ENCODE assay signal across 38 cellular contexts in genomic region chr7:148546857-148547256, GRCh38. TPM values are rescaled to one million over a fixed set of nuclear protein-coding genes. Genes with fewer than 3 reads are reported as not detected.
"Had no signal": no experiment of that assay in that cellular context is flagged by ENCODE, and none has a peak within 500 bp of the region (broad histone marks: within the 10 kb centered on the region; RNA-seq: fewer than 3 reads in every experiment).

No MANE protein-coding gene starts in this region.

- H3K4me1 Mint-ChIP-seq: activated B cell treated with CpG ODN at 0.5 μM for 24 hours; activated naive CD4-positive, alpha-beta T cell treated with anti-CD3 and anti-CD28 coated beads, Interleukin-2, amount 50 U/mL, for 24 hours had no signal

- H3K36me3 ChIP-seq: adrenal gland, brain microvascular endothelial cell, breast epithelium had no signal

- DNase-seq: activated B cell treated with CpG ODN at 0.5 μM for 24 hours; activated CD4-positive, alpha-beta memory T cell treated with anti-CD3 and anti-CD28 coated beads for 36 hours; activated CD4-positive, alpha-beta T cell treated with anti-CD3 and anti-CD28 coated beads for 4 hours; activated CD4-positive, alpha-beta T cell treated with anti-CD3 and anti-CD28 coated beads, Interleukin-2, amount 10 ng/mL, durations not matched to agents 24 days and 14 days; activated CD4-positive, alpha-beta T cell treated with anti-CD3 and anti-CD28 coated beads, Interleukin-2, amount 50 U/mL, for 1 hour; activated CD4-positive, alpha-beta T cell treated with anti-CD3 and anti-CD28 coated beads, Interleukin-2, amount 50 U/mL, for 4 hours; activated CD4-positive, CD25-positive, alpha-beta regulatory T cell treated with anti-CD3 and anti-CD28 coated beads, Interleukin-2, amount 50 U/mL, for 72 hours; activated CD8-positive, alpha-beta memory T cell treated with anti-CD3 and anti-CD28 coated beads, Interleukin-2, amount 50 U/mL, for 4 hours; activated CD8-positive, alpha-beta T cell treated with anti-CD3 and anti-CD28 coated beads for 36 hours; activated effector memory CD4-positive, alpha-beta T cell treated with anti-CD3 and anti-CD28 coated beads, Interleukin-2, amount 50 U/mL, for 16 hours; activated gamma-delta T cell treated with Interleukin-2 at 50 U/mL for 16 hours; activated naive CD4-positive, alpha-beta T cell; activated naive CD4-positive, alpha-beta T cell treated with anti-CD3 and anti-CD28 coated beads for 36 hours; activated naive CD8-positive, alpha-beta T cell treated with anti-CD3 and anti-CD28 coated beads for 36 hours; activated T-cell treated with anti-CD3 and anti-CD28 coated beads for 4 hours; activated T-cell treated with anti-CD3 and anti-CD28 coated beads, Interleukin-2, amount 50 U/mL, for 1 hour; activated T-cell treated with anti-CD3 and anti-CD28 coated beads, Interleukin-2, amount 50 U/mL, for 4 hours; activated T-cell treated with anti-CD3 and anti-CD28 coated beads, Interleukin-2, amount 50 U/mL, for 72 hours; adrenal gland; amniotic stem cell; aorta; body of pancreas; brain microvascular endothelial cell; central memory CD4-positive, alpha-beta T cell; T-helper 1 cell; T-helper 2 cell; T-helper 9 cell had no signal

- H3K9me3 Mint-ChIP-seq: activated CD4-positive, alpha-beta T cell treated with anti-CD3 and anti-CD28 coated beads, Interleukin-2, amount 10 ng/mL, durations not matched to agents 24 days and 14 days; activated T-helper 17 cell treated with anti-CD3 and anti-CD28 coated beads, Interleukin-2, amount 50 U/mL, for 72 hours; T-helper 2 cell treated with Interferon-gamma antibody and Interleukin-4, amounts not matched to agents 5 μg/mL and 100 μg/mL, for 36 hours had no signal

- ATAC-seq: activated CD8-positive, alpha-beta T cell treated with anti-CD3 and anti-CD28 coated beads for 36 hours; activated T-cell treated with anti-CD3 and anti-CD28 coated beads, Interleukin-2, amount 50 U/mL, for 4 hours; activated T-cell treated with anti-CD3 and anti-CD28 coated beads, Interleukin-2, amount 50 U/mL, for 72 hours; activated T-helper 17 cell treated with anti-CD3 and anti-CD28 coated beads, Interleukin-2, amount 50 U/mL, for 72 hours; body of pancreas had no signal

- H3K9me3 ChIP-seq: adrenal gland, body of pancreas had no signal

- H3K4me1 ChIP-seq: adrenal gland, body of pancreas, breast epithelium had no signal

- H3K27me3 ChIP-seq: adrenal gland, body of pancreas, brain microvascular endothelial cell, breast epithelium had no signal

- FAIRE-seq: astrocyte, TTC549 had no signal

- H3K4me3 ChIP-seq: adrenal gland, body of pancreas, breast epithelium had no signal

- H3K27ac Mint-ChIP-seq: activated B cell treated with CpG ODN at 0.5 μM for 24 hours; activated CD4-positive, alpha-beta memory T cell treated with anti-CD3 and anti-CD28 coated beads for 36 hours; activated CD4-positive, alpha-beta T cell treated with anti-CD3 and anti-CD28 coated beads, Interleukin-2, amount 10 ng/mL, durations not matched to agents 24 days and 14 days; activated CD8-positive, alpha-beta T cell treated with anti-CD3 and anti-CD28 coated beads for 36 hours; activated naive CD4-positive, alpha-beta T cell treated with anti-CD3 and anti-CD28 coated beads for 36 hours; activated naive CD4-positive, alpha-beta T cell treated with anti-CD3 and anti-CD28 coated beads, Interleukin-2, amount 50 U/mL, for 24 hours; activated naive CD8-positive, alpha-beta T cell treated with anti-CD3 and anti-CD28 coated beads for 36 hours; activated T-cell treated with anti-CD3 and anti-CD28 coated beads, Interleukin-2, amount 50 U/mL, for 72 hours; activated T-helper 1 cell treated with anti-CD3 and anti-CD28 coated beads, Interleukin-12 subunit alpha, Interleukin-12 subunit beta, Interleukin-2, Interleukin-4 antibody, amounts not matched to agents 30 ng/mL and 10 ng/mL and 1 ng/mL, durations not matched to agents 14 hours and 24 hours and 36 hours; activated T-helper 17 cell treated with anti-CD3 and anti-CD28 coated beads, Interleukin-2, amount 50 U/mL, for 72 hours; T-helper 1 cell treated with Interleukin-12 subunit alpha and Interleukin-12 subunit beta and Interleukin-4 antibody, amounts not matched to agents 30 μg/mL and 1 μg/mL, for 36 hours; T-helper 2 cell treated with Interferon-gamma antibody and Interleukin-4, amounts not matched to agents 5 μg/mL and 100 μg/mL, for 36 hours had no signal

- H3K27me3 Mint-ChIP-seq: activated CD8-positive, alpha-beta T cell treated with anti-CD3 and anti-CD28 coated beads for 36 hours; activated naive CD4-positive, alpha-beta T cell treated with anti-CD3 and anti-CD28 coated beads, Interleukin-2, amount 50 U/mL, for 24 hours; activated naive CD8-positive, alpha-beta T cell treated with anti-CD3 and anti-CD28 coated beads for 36 hours had no signal

- H3K36me3 Mint-ChIP-seq: activated CD4-positive, alpha-beta memory T cell treated with anti-CD3 and anti-CD28 coated beads for 36 hours had no signal

- H3K27ac ChIP-seq: adrenal gland, body of pancreas, brain microvascular endothelial cell, breast epithelium, VCaP had no signal

- H3K4me3 Mint-ChIP-seq: activated B cell treated with CpG ODN at 0.5 μM for 24 hours; activated CD4-positive, alpha-beta memory T cell treated with anti-CD3 and anti-CD28 coated beads for 36 hours; activated CD4-positive, alpha-beta T cell treated with anti-CD3 and anti-CD28 coated beads, Interleukin-2, amount 10 ng/mL, durations not matched to agents 24 days and 14 days; activated CD8-positive, alpha-beta T cell treated with anti-CD3 and anti-CD28 coated beads for 36 hours; activated naive CD4-positive, alpha-beta T cell treated with anti-CD3 and anti-CD28 coated beads for 36 hours; activated naive CD4-positive, alpha-beta T cell treated with anti-CD3 and anti-CD28 coated beads, Interleukin-2, amount 50 U/mL, for 24 hours; activated naive CD8-positive, alpha-beta T cell treated with anti-CD3 and anti-CD28 coated beads for 36 hours; activated T-cell treated with anti-CD3 and anti-CD28 coated beads, Interleukin-2, amount 50 U/mL, for 4 hours; activated T-cell treated with anti-CD3 and anti-CD28 coated beads, Interleukin-2, amount 50 U/mL, for 72 hours; activated T-helper 1 cell treated with anti-CD3 and anti-CD28 coated beads, Interleukin-12 subunit alpha, Interleukin-12 subunit beta, Interleukin-2, Interleukin-4 antibody, amounts not matched to agents 30 ng/mL and 10 ng/mL and 1 ng/mL, durations not matched to agents 14 hours and 24 hours and 36 hours; activated T-helper 17 cell treated with anti-CD3 and anti-CD28 coated beads, Interleukin-2, amount 50 U/mL, for 72 hours; T-helper 1 cell treated with Interleukin-12 subunit alpha and Interleukin-12 subunit beta and Interleukin-4 antibody, amounts not matched to agents 30 μg/mL and 1 μg/mL, for 36 hours; T-helper 2 cell treated with Interferon-gamma antibody and Interleukin-4, amounts not matched to agents 5 μg/mL and 100 μg/mL, for 36 hours had no signal

RNA-seq across cellular contexts. Expression of gene C7orf33, which starts 43.7 kb away (rescaled TPM):
- total RNA-seq: activated B cell treated with CpG ODN at 0.5 μM for 24 hours; activated CD4-positive, alpha-beta memory T cell treated with anti-CD3 and anti-CD28 coated beads for 36 hours; activated CD4-positive, alpha-beta T cell treated with anti-CD3 and anti-CD28 coated beads, Interleukin-2, amount 10 ng/mL, durations not matched to agents 24 days and 14 days; activated CD8-positive, alpha-beta memory T cell treated with anti-CD3 and anti-CD28 coated beads for 36 hours; activated CD8-positive, alpha-beta T cell treated with anti-CD3 and anti-CD28 coated beads for 36 hours; activated naive CD4-positive, alpha-beta T cell treated with anti-CD3 and anti-CD28 coated beads for 36 hours; activated naive CD8-positive, alpha-beta T cell treated with anti-CD3 and anti-CD28 coated beads for 36 hours; activated T-cell treated with anti-CD3 and anti-CD28 coated beads, Interleukin-2, amount 50 U/mL, for 4 hours; activated T-cell treated with anti-CD3 and anti-CD28 coated beads, Interleukin-2, amount 50 U/mL, for 72 hours; activated T-helper 1 cell treated with anti-CD3 and anti-CD28 coated beads, Interleukin-12 subunit alpha, Interleukin-12 subunit beta, Interleukin-2, Interleukin-4 antibody, amounts not matched to agents 30 ng/mL and 10 ng/mL and 1 ng/mL, durations not matched to agents 14 hours and 24 hours and 36 hours; activated T-helper 17 cell treated with anti-CD3 and anti-CD28 coated beads, Interleukin-2, amount 50 U/mL, for 72 hours; adrenal gland; aorta; astrocyte; body of pancreas; breast epithelium; cardiac septum had no signal
- polyA plus RNA-seq: adrenal gland, aorta had no signal
